ENCODE assay signal across 9 cellular contexts in genomic region chr4:15162465-15163283, GRCh38.
DNase-seq lines count a peak whose midpoint lies in the region; ATAC-seq and TF ChIP-seq lines count a peak whose summit lies in the region.
"Had no signal": no experiment of that assay in that cellular context is flagged by ENCODE, and none has a peak within 500 bp of the region (broad histone marks: within the 10 kb centered on the region; RNA-seq: fewer than 3 reads in every experiment).

No MANE protein-coding gene starts in this region.

- no peak overlapping the region for H3K27ac Mint-ChIP-seq in effector memory CD8-positive, alpha-beta T cell
- H3K27ac Mint-ChIP-seq: naive thymus-derived CD4-positive, alpha-beta T cell had no signal

- H3K36me3 Mint-ChIP-seq in effector memory CD8-positive, alpha-beta T cell (ENCODE audit: insufficient read depth) = no peaks in the 10 kb centered on the region
- H3K36me3 Mint-ChIP-seq: naive thymus-derived CD4-positive, alpha-beta T cell had no signal

- peaks cover 4% of the 10 kb centered on the region; the same call in 1 of the 2 replicates for H3K27me3 ChIP-seq in HUES64 (ENCODE audit: insufficient read depth, low read length)
- H3K27me3 ChIP-seq in lower lobe of right lung (ENCODE audit: low read depth) = no peaks in the 10 kb centered on the region
- no peaks in the 10 kb centered on the region for H3K27me3 ChIP-seq in MG63

- DNase-seq in GM13976 (ENCODE audit: low spot score) (peak; percentile 38), amniotic stem cell (lab: John Stamatoyannopoulos, UW) (peak; percentile 21), lower lobe of right lung (no peak), mucosa of descending colon (no peak), MG63 (no peak)
- no peak for DNase-seq in effector memory CD8-positive, alpha-beta T cell

- ATAC-seq in lower lobe of right lung = peak; percentile 52 to 62
- no peak for ATAC-seq in mucosa of descending colon
- ATAC-seq in GM21423 (IDR thresholded peaks at IDR 0.05; ENCODE audit: unreplicated experiment) = no peak
- ATAC-seq in effector memory CD8-positive, alpha-beta T cell (replicated peaks) = no peak
- ATAC-seq: naive thymus-derived CD4-positive, alpha-beta T cell had no signal

- 67% methylated on average over 2 of the region's 2 CpGs for WGBS in HUES64

- H3K27me3 Mint-ChIP-seq in effector memory CD8-positive, alpha-beta T cell = peaks cover 18% of the 10 kb centered on the region in 2 donors

- in situ Hi-C loops in GM13976 (cut with MboI; ENCODE audit: low sequenced_read_pairs, unreplicated experiment) = loop anchor here (25.0 kb wide), 1 partner anchor 1525 kb away; the partner anchor contains the start of gene BOD1L1

- no peak overlapping the region for H3K9ac ChIP-seq in HUES64 (ENCODE audit: low read depth, low read length)

- H3K4me3 Mint-ChIP-seq in effector memory CD8-positive, alpha-beta T cell = no peak overlapping the region
- H3K4me3 Mint-ChIP-seq: naive thymus-derived CD4-positive, alpha-beta T cell had no signal

- H3K9me3 Mint-ChIP-seq in effector memory CD8-positive, alpha-beta T cell = no peaks in the 10 kb centered on the region

- no peak overlapping the region for H3K4me3 ChIP-seq in HUES64 (ENCODE audit: low read length)
- no peak overlapping the region for H3K4me3 ChIP-seq in lower lobe of right lung
- H3K4me3 ChIP-seq in mucosa of descending colon = no peak overlapping the region
- no peak overlapping the region for H3K4me3 ChIP-seq in MG63

- H3K27ac ChIP-seq in HUES64 (ENCODE audit: low read depth, low read length) (peak overlapping the region; percentile 80), lower lobe of right lung (no peak overlapping the region)

- H3K36me3 ChIP-seq in HUES64 (ENCODE audit: insufficient read depth, low read length) (no peaks in the 10 kb centered on the region), lower lobe of right lung (no peaks in the 10 kb centered on the region), mucosa of descending colon (ENCODE audit: low read depth) (no peaks in the 10 kb centered on the region), MG63 (no peaks in the 10 kb centered on the region)

- H3K9me3 ChIP-seq in HUES64 (ENCODE audit: insufficient read depth, low read depth, low read length) = no peaks in the 10 kb centered on the region
- H3K9me3 ChIP-seq in lower lobe of right lung = no peaks in the 10 kb centered on the region
- H3K9me3 ChIP-seq in mucosa of descending colon = no peaks in the 10 kb centered on the region
- H3K9me3 ChIP-seq in MG63 = no peaks in the 10 kb centered on the region

- H3K4me1 ChIP-seq in HUES64 (ENCODE audit: insufficient read depth, low read length) (peaks cover 46% of the 10 kb centered on the region), lower lobe of right lung (no peaks in the 10 kb centered on the region), mucosa of descending colon (ENCODE audit: low read depth) (no peaks in the 10 kb centered on the region)

- H3K4me1 Mint-ChIP-seq in effector memory CD8-positive, alpha-beta T cell (ENCODE audit: low read depth in 2 of 2) = no peaks in the 10 kb centered on the region

- TF ChIP-seq CTCF in GM13976 (IDR thresholded peaks at IDR 0.05; ENCODE audit: borderline replicate concordance, control extremely low read depth, extremely low read depth, insufficient read depth, missing control alignments) = peak; percentile 33
- peak; percentile 46 for TF ChIP-seq CTCF in lower lobe of right lung (IDR thresholded peaks at IDR 0.05)
- no peak for TF ChIP-seq CTCF in mucosa of descending colon (IDR thresholded peaks at IDR 0.05)

- intact Hi-C loops in lower lobe of right lung (cut with DNase I) (no loop called here), mucosa of descending colon (cut with DNase I, micrococcal nuclease) (no loop called here)

Comparison
In these comparisons a context has a peak if more than half of its experiments do, and no peak if none do; other contexts are left out.
1. DNase-seq: peak in GM13976 (single experiment) and amniotic stem cell (single experiment); none in lower lobe of right lung (single experiment), mucosa of descending colon (0 of 3), MG63 (single experiment) and effector memory CD8-positive, alpha-beta T cell (0 of 3).
2. ATAC-seq: peak in lower lobe of right lung (2 of 2); none in mucosa of descending colon (single experiment), GM21423 (single experiment) and effector memory CD8-positive, alpha-beta T cell (single experiment).